In genomic region chr17:80888276-80889160, GRCh38 we compare ENCODE assay signal across 2 cellular contexts.
TF ChIP-seq lines count a peak whose summit lies in the region.

No MANE protein-coding gene starts in this region.

TF ChIP-seq in HepG2, 621 proteins besides CTCF, POLR2A, EP300 and RAD21:
- TF ChIP-seq HNF4A (CRISPR knock-in tag; IDR thresholded peaks at IDR 0.05) (no peak), ZFP91 (CRISPR knock-in tag; IDR thresholded peaks at IDR 0.05; ENCODE audit: borderline replicate concordance) (no peak), KLF12 (CRISPR knock-in tag; IDR thresholded peaks at IDR 0.05; ENCODE audit: borderline replicate concordance) (no peak), MNT (IDR thresholded peaks at IDR 0.05) (no peak)

TF ChIP-seq in H1, 55 proteins besides CTCF, POLR2A, EP300 and RAD21:
- TF ChIP-seq RNF2 (IDR thresholded peaks at IDR 0.05; ENCODE audit: borderline replicate concordance, low read depth, low read length, missing control alignments, poor library complexity, severe bottlenecking) = no peak
- no peak for TF ChIP-seq ZNF274 (IDR thresholded peaks at IDR 0.05; ENCODE audit: borderline replicate concordance, extremely low read depth, low read length)
- no peak for TF ChIP-seq EZH2 (IDR thresholded peaks at IDR 0.05; ENCODE audit: low read depth, low read length, severe bottlenecking)
- TF ChIP-seq NANOG (IDR thresholded peaks at IDR 0.05; ENCODE audit: insufficient read depth, low read depth, low read length, poor library complexity, severe bottlenecking) = no peak
- no peak for TF ChIP-seq SRF (IDR thresholded peaks at IDR 0.05; ENCODE audit: low read depth, low read length)
- TF ChIP-seq CBX8 (IDR thresholded peaks at IDR 0.05; ENCODE audit: borderline replicate concordance, low read depth, low read length) = no peak
- no peak for TF ChIP-seq TAF7 (optimal IDR thresholded peaks at IDR 0.05; ENCODE audit: borderline replicate concordance, low read depth, low read length)
- TF ChIP-seq RBBP5 (IDR thresholded peaks at IDR 0.05; ENCODE audit: borderline replicate concordance, low read depth, low read length) = no peak
- no peak for TF ChIP-seq RFX5 (IDR thresholded peaks at IDR 0.05; ENCODE audit: borderline replicate concordance, low read depth, low read length)
- no peak for TF ChIP-seq SP1 (IDR thresholded peaks at IDR 0.05; ENCODE audit: low read depth, low read length)
- TF ChIP-seq MAFK (IDR thresholded peaks at IDR 0.05; ENCODE audit: low read depth, low read length) = no peak
